Comparison of ENCODE assay signal across 12 cellular contexts in genomic region chr5:36683821-36684434, GRCh38.
A peak's percentile ranks its signal among the peaks of the same experiment; 100 is the strongest.
DNase-seq lines count a peak whose midpoint lies in the region; ATAC-seq lines count a peak whose summit lies in the region.
"Had no signal": no experiment of that assay in that cellular context is flagged by ENCODE, and none has a peak within 500 bp of the region (broad histone marks: within the 10 kb centered on the region; RNA-seq: fewer than 3 reads in every experiment).

No MANE protein-coding gene starts in this region.

- peaks cover 16% of the 10 kb centered on the region for H3K4me1 ChIP-seq in adipocyte (ENCODE audit: control insufficient read depth, insufficient read depth, low read length)

- H3K27me3 ChIP-seq in adipocyte (replicated peaks; ENCODE audit: control insufficient read depth, insufficient read depth, low read length), result no peaks in the 10 kb centered on the region

- intact Hi-C loops in sciatic nerve (cut with DNase I), result no loop called here

- H3K36me3 ChIP-seq in adipocyte (ENCODE audit: control insufficient read depth, insufficient read depth, low read length, severe bottlenecking), result peaks cover 30% of the 10 kb centered on the region
- H3K36me3 ChIP-seq: thoracic aorta had no signal

- H3K9ac ChIP-seq in adipocyte (ENCODE audit: low read length), result no peak overlapping the region

- no peaks in the 10 kb centered on the region for H3K9me3 ChIP-seq in adipocyte (ENCODE audit: control insufficient read depth, low read length)
- H3K9me3 ChIP-seq: thoracic aorta had no signal

- DNase-seq in GM03348 (ENCODE audit: low spot score) (peak; percentile 86), adipocyte (ENCODE audit: low read depth) (peak; percentile 64), hippocampal formation (lab: John Stamatoyannopoulos, UW) (peak; percentile 64 to 68), sciatic nerve (ENCODE audit: low spot score) (no peak), dedifferentiated amniotic fluid mesenchymal stem cell (ENCODE audit: extremely low spot score) (no peak), activated gamma-delta T cell (lab: John Stamatoyannopoulos, UW) (no peak)
- DNase-seq: activated CD4-positive, alpha-beta T cell treated with anti-CD3 and anti-CD28 coated beads, Interleukin-2, amount 50 U/mL, for 1 hour; activated naive CD8-positive, alpha-beta T cell treated with anti-CD3 and anti-CD28 coated beads, Interleukin-2, amount 50 U/mL, for 24 hours; stimulated activated CD4-positive, alpha-beta T cell treated with anti-CD3 and anti-CD28 coated beads, Interleukin-2, amount 100 ng/mL, for 24 hours had no signal

- ATAC-seq in sciatic nerve, result peak; percentile 25
- no peak for ATAC-seq in GM18873 (IDR thresholded peaks at IDR 0.05; ENCODE audit: low FRiP score, unreplicated experiment)
- ATAC-seq in HG02840 (IDR thresholded peaks at IDR 0.05; ENCODE audit: low FRiP score, unreplicated experiment), result no peak
- ATAC-seq: activated naive CD8-positive, alpha-beta T cell treated with anti-CD3 and anti-CD28 coated beads, Interleukin-2, amount 50 U/mL, for 24 hours had no signal

- H3K4me3 ChIP-seq in adipocyte (ENCODE audit: low read length), result no peak overlapping the region
- H3K4me3 ChIP-seq: thoracic aorta had no signal

Comparison
In these comparisons a context has a peak if more than half of its experiments do, and no peak if none do; other contexts are left out.
1. DNase-seq: peak in GM03348 (single experiment), adipocyte (single experiment) and hippocampal formation (2 of 2); none in sciatic nerve (single experiment), dedifferentiated amniotic fluid mesenchymal stem cell (single experiment) and activated gamma-delta T cell (single experiment).